ENCODE assay signal across 1 cellular context in genomic region chr3:45798034-45798433, GRCh38.
TF ChIP-seq lines count a peak whose summit lies in the region.

No MANE protein-coding gene starts in this region.

TF ChIP-seq in SK-N-SH treated with all-trans-retinoic acid at 6 μM for 48 hours, 23 proteins besides CTCF, POLR2A, EP300 and RAD21 (continued from another document):
- TF ChIP-seq PATZ1 (CRISPR knock-in tag; IDR thresholded peaks at IDR 0.05; ENCODE audit: borderline replicate concordance) (no peak), OSR1 (CRISPR knock-in tag; IDR thresholded peaks at IDR 0.05) (no peak), ZFP3 (CRISPR knock-in tag; IDR thresholded peaks at IDR 0.05) (no peak), TSHZ2 (CRISPR knock-in tag; IDR thresholded peaks at IDR 0.05) (no peak), CREB5 (CRISPR knock-in tag; IDR thresholded peaks at IDR 0.05; ENCODE audit: low read depth) (no peak)
